In the genomic region with DNA sequence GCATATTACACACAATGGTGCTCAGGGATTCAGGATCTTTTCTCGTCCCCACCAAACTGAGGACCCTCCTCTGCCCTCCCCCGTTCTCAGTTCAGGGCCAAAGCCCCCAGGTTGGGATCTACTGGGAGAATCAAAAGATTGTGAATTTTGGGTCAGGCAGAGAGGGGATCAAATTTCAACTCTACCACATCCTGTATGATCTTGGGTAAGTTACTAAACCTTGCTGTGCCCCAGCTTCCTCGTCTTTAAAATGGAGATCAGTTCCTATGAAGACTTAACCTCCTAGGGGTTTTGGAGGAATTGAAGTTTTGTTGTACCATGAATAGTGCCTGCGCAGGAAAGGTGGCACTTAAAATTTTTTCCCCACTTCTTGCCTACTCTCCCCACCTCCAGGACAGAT, we compare ENCODE assay signal across 18 cellular contexts.
DNase-seq lines count a peak whose midpoint lies in the region; ATAC-seq and TF ChIP-seq lines count a peak whose summit lies in the region.
"Had no signal": no experiment of that assay in that cellular context is flagged by ENCODE, and none has a peak within 500 bp of the region (broad histone marks: within the 10 kb centered on the region; RNA-seq: fewer than 3 reads in every experiment).

No MANE protein-coding gene starts in this region.

- no peak overlapping the region for H3K4ac ChIP-seq in trophoblast cell (ENCODE audit: low read depth, low read length)

- peaks cover 42% of the 10 kb centered on the region for H3K4me1 ChIP-seq in GM23248 (ENCODE audit: insufficient read depth)
- peaks cover 31% of the 10 kb centered on the region for H3K4me1 ChIP-seq in RWPE2 (ENCODE audit: insufficient read depth, poor library complexity, severe bottlenecking)
- H3K4me1 ChIP-seq in trophoblast cell (ENCODE audit: control insufficient read depth in 1 of 2, insufficient read depth in 2 of 2, low read length in 2 of 2): peaks cover 13 to 17% of the 10 kb centered on the region in 2 experiments
- H3K4me1 ChIP-seq in right lobe of liver: peaks cover 0 to 16% (median 2%) of the 10 kb centered on the region in 4 donors
- H3K4me1 ChIP-seq: colonic mucosa had no signal

- no peak for TF ChIP-seq POLR2A in right lobe of liver (IDR thresholded peaks at IDR 0.05)

- H3K14ac ChIP-seq in trophoblast cell (ENCODE audit: low read length): no peak overlapping the region

- H3K27ac ChIP-seq in GM23248: peak overlapping the region; percentile 81
- peak overlapping the region; percentile 86 for H3K27ac ChIP-seq in RWPE2 (ENCODE audit: poor library complexity, severe bottlenecking)
- no peak overlapping the region for H3K27ac ChIP-seq in trophoblast cell (ENCODE audit: low read depth, low read length)
- no peak overlapping the region for H3K27ac ChIP-seq in right lobe of liver
- H3K27ac ChIP-seq: colonic mucosa, HL-60 had no signal

- no peak overlapping the region for H2AK5ac ChIP-seq in trophoblast cell (ENCODE audit: low read length)

- WGBS in GM23248 (ENCODE audit: low coverage in 1 of 2, low lambda C conversion rate in 2 of 2, missing lambda C conversion rate in 2 of 2), 2 experiments: 96 to 100% methylated on average over 4 of the region's 4 CpGs
- WGBS in trophoblast cell (ENCODE audit: extremely low coverage, insufficient coverage, insufficient read length): no CpG with 5 or more reads among the region's 4 CpGs
- 100% methylated on average over 4 of the region's 4 CpGs for WGBS in right lobe of liver (ENCODE audit: insufficient coverage, low coverage, low lambda C conversion rate, missing lambda C conversion rate)

- H3K9ac ChIP-seq in GM23248 (no peak overlapping the region), trophoblast cell (ENCODE audit: low read length) (no peak overlapping the region)

- ATAC-seq in RWPE2 (ENCODE audit: low read depth) (no peak), right lobe of liver (no peak)
- ATAC-seq: GM12878 had no signal

- H2BK120ac ChIP-seq in trophoblast cell (ENCODE audit: insufficient read depth, low read length, poor library complexity): no peak overlapping the region

- H3K23ac ChIP-seq in trophoblast cell (ENCODE audit: low read length): no peak overlapping the region

- no peaks in the 10 kb centered on the region for H3K9me2 ChIP-seq in GM23248 (ENCODE audit: insufficient read depth)

- intact Hi-C loops in right lobe of liver (cut with DNase I): no loop called here

- no peak overlapping the region for H2BK5ac ChIP-seq in trophoblast cell (ENCODE audit: low read depth, low read length, poor library complexity)

- H4K8ac ChIP-seq in trophoblast cell (ENCODE audit: low read depth, low read length): peak overlapping the region; percentile 51

- H3K79me2 ChIP-seq in GM23248 (ENCODE audit: insufficient read depth) (peaks cover 91% of the 10 kb centered on the region), trophoblast cell (ENCODE audit: control insufficient read depth, insufficient read depth, low read length, poor library complexity) (peaks cover 5% of the 10 kb centered on the region)

- H2AFZ ChIP-seq in GM23248 (no peak overlapping the region), trophoblast cell (ENCODE audit: insufficient read depth, low read length, poor library complexity) (no peak overlapping the region)

- H3K4me2 ChIP-seq in GM23248 (ENCODE audit: unreplicated experiment) (no peak overlapping the region), trophoblast cell (ENCODE audit: low read length) (no peak overlapping the region)

- H3F3A ChIP-seq in GM23248 (ENCODE audit: insufficient read depth): peaks cover 56% of the 10 kb centered on the region

- H3K36me3 ChIP-seq in GM23248 (ENCODE audit: low read depth): no peaks in the 10 kb centered on the region
- no peaks in the 10 kb centered on the region; the same call in 1 of the 2 replicates for H3K36me3 ChIP-seq in RWPE2 (ENCODE audit: low read depth)
- H3K36me3 ChIP-seq in trophoblast cell (ENCODE audit: control insufficient read depth in 1 of 2, insufficient read depth in 2 of 2, low read length in 2 of 2): peaks cover 6 to 9% of the 10 kb centered on the region in 2 experiments
- no peaks in the 10 kb centered on the region for H3K36me3 ChIP-seq in right lobe of liver
- H3K36me3 ChIP-seq: colonic mucosa, sigmoid colon had no signal

- H3K18ac ChIP-seq in trophoblast cell (ENCODE audit: low read length): peak overlapping the region; percentile 40

- H2BK12ac ChIP-seq in trophoblast cell (ENCODE audit: low read length): no peak overlapping the region

- H3K79me1 ChIP-seq in trophoblast cell (ENCODE audit: low read length): peaks cover 6% of the 10 kb centered on the region

- H4K12ac ChIP-seq in trophoblast cell (ENCODE audit: low read depth, low read length): no peak overlapping the region

- TF ChIP-seq CTCF in RWPE2 (IDR thresholded peaks at IDR 0.05; ENCODE audit: poor library complexity, severe bottlenecking) (no peak), fibroblast of villous mesenchyme (IDR thresholded peaks at IDR 0.05; ENCODE audit: insufficient read depth, low read depth, low read length) (no peak), right lobe of liver (IDR thresholded peaks at IDR 0.05) (no peak)

- no peaks in the 10 kb centered on the region for H4K20me1 ChIP-seq in GM23248 (ENCODE audit: insufficient read depth)

- no peaks in the 10 kb centered on the region for H3K27me3 ChIP-seq in GM23248 (replicated peaks; ENCODE audit: insufficient read depth)
- H3K27me3 ChIP-seq in RWPE2 (ENCODE audit: insufficient read depth, poor library complexity, severe bottlenecking): no peaks in the 10 kb centered on the region
- no peaks in the 10 kb centered on the region for H3K27me3 ChIP-seq in trophoblast cell (ENCODE audit: insufficient read depth, low read length)
- H3K27me3 ChIP-seq in right lobe of liver: no peaks in the 10 kb centered on the region
- H3K27me3 ChIP-seq: colonic mucosa, sigmoid colon had no signal

- H4K91ac ChIP-seq in trophoblast cell (ENCODE audit: low read depth, low read length): no peak overlapping the region

- in situ Hi-C loops in GM23248 (cut with MboI) (no loop called here), G401 (cut with HindIII; ENCODE audit: low sequenced_read_pairs) (no loop called here)

- H3K4me3 ChIP-seq in GM23248 (no peak overlapping the region), RWPE2 (ENCODE audit: severe bottlenecking) (no peak overlapping the region), fibroblast of villous mesenchyme (ENCODE audit: low read depth, low read length) (no peak overlapping the region), trophoblast cell (ENCODE audit: low read depth, low read length) (no peak overlapping the region), right lobe of liver (no peak overlapping the region)
- H3K4me3 ChIP-seq: colonic mucosa, GM12878, sigmoid colon had no signal

- H3K9me3 ChIP-seq in GM23248 (ENCODE audit: low read depth) (no peaks in the 10 kb centered on the region), RWPE2 (ENCODE audit: severe bottlenecking) (no peaks in the 10 kb centered on the region), trophoblast cell (ENCODE audit: insufficient read depth, low read depth, low read length) (no peaks in the 10 kb centered on the region), right lobe of liver (no peaks in the 10 kb centered on the region)
- H3K9me3 ChIP-seq: colonic mucosa, sigmoid colon had no signal

- DNase-seq in GM23248 (no peak), RWPE2 (ENCODE audit: low spot score) (no peak), fibroblast of villous mesenchyme (ENCODE audit: low read depth) (peak; percentile 41), trophoblast cell (no peak), G401 (ENCODE audit: low spot score) (no peak), right lobe of liver (no peak)
- DNase-seq in effector CD8-positive, alpha-beta T cell (lab: John Stamatoyannopoulos, UW): no peak
- DNase-seq in stimulated activated CD4-positive, alpha-beta T cell treated with anti-CD3 and anti-CD28 coated beads, Interleukin-2, amount 100 ng/mL, for 24 hours: no peak
- DNase-seq: activated naive CD4-positive, alpha-beta T cell treated with Interleukin-2 at 50 U/mL for 16 hours; colonic mucosa; Karpas-422; NCI-H2171; NCI-H69; sigmoid colon; stimulated activated CD4-positive, alpha-beta T cell treated with anti-CD3 and anti-CD28 coated beads, Interleukin-4, amount 100 ng/mL, for 4 hours; stimulated activated CD8-positive, alpha-beta memory T cell treated with anti-CD3 and anti-CD28 coated beads, Interleukin-4, amount 100 ng/mL, for 48 hours had no signal

Comparison
In these comparisons a context has a peak if more than half of its experiments do, and no peak if none do; other contexts are left out.
1. H3K27ac ChIP-seq: peak in GM23248 (single experiment) and RWPE2 (single experiment); none in trophoblast cell (single experiment) and right lobe of liver (0 of 3).